17 cellular contexts compared by ENCODE assay signal in genomic region chr10:86023931-86024554, GRCh38.
DNase-seq lines count a peak whose midpoint lies in the region; ATAC-seq and TF ChIP-seq lines count a peak whose summit lies in the region.
"Had no signal": no experiment of that assay in that cellular context is flagged by ENCODE, and none has a peak within 500 bp of the region (broad histone marks: within the 10 kb centered on the region; RNA-seq: fewer than 3 reads in every experiment).

No MANE protein-coding gene starts in this region.

- H3K27me3 ChIP-seq in heart right ventricle (no peaks in the 10 kb centered on the region), neural cell (ENCODE audit: insufficient read depth, low read depth, low read length) (no peaks in the 10 kb centered on the region), upper lobe of right lung (no peaks in the 10 kb centered on the region), tibial nerve (no peaks in the 10 kb centered on the region)

- H3K36me3 Mint-ChIP-seq in brain = no peaks in the 10 kb centered on the region
- H3K36me3 Mint-ChIP-seq: CD4-positive, alpha-beta memory T cell had no signal

- H3K9me3 ChIP-seq in heart right ventricle = no peaks in the 10 kb centered on the region
- H3K9me3 ChIP-seq in neural cell (ENCODE audit: low read length) = no peaks in the 10 kb centered on the region
- no peaks in the 10 kb centered on the region for H3K9me3 ChIP-seq in upper lobe of right lung
- peaks cover 0 to 5% (median 0%) of the 10 kb centered on the region in 4 donors for H3K9me3 ChIP-seq in tibial nerve

- intact Hi-C loops in heart right ventricle (cut with DNase I) = no loop called here
- intact Hi-C loops in upper lobe of right lung (cut with DNase I) = no loop called here

- H4K20me1 ChIP-seq in neural cell (ENCODE audit: insufficient read depth) = no peaks in the 10 kb centered on the region

- no peaks in the 10 kb centered on the region for H3F3A ChIP-seq in neural cell (ENCODE audit: insufficient read depth, low read length, poor library complexity, severe bottlenecking)

- peak overlapping the region; percentile 17 for H3K9ac ChIP-seq in neural cell (ENCODE audit: low read length)

- H3K4me1 ChIP-seq in heart right ventricle (peaks cover 0 to 35% (median 12%) of the 10 kb centered on the region in 9 donors), upper lobe of right lung (no peaks in the 10 kb centered on the region), tibial nerve (no peaks in the 10 kb centered on the region)

- H3K9me3 Mint-ChIP-seq in brain = peaks cover 0 to 6% (median 0%) of the 10 kb centered on the region in 5 experiments
- H3K9me3 Mint-ChIP-seq: CD4-positive, alpha-beta memory T cell had no signal

- DNase-seq in heart right ventricle (peak in 1 of 2 donors; percentile 52), upper lobe of right lung (no peak), tibial nerve (ENCODE audit: low spot score in 2 of 2) (no peak), DMS53 treated with DMSO at 0.1 percent for 48 hours (lab: John Stamatoyannopoulos, UW; ENCODE audit: unreplicated experiment) (no peak)
- DNase-seq: CD4-positive, alpha-beta memory T cell; DMS79; KG1; NCI-H146; NCI-H2107; NCI-H2227 treated with DMSO at 0.1 percent for 48 hours; NCI-H524 had no signal

- peak overlapping the region in 4 of 5 experiments; percentile 32 to 73 (median 47) for H3K27ac Mint-ChIP-seq in brain
- H3K27ac Mint-ChIP-seq: B cell; CD4-positive, alpha-beta memory T cell had no signal

- no peaks in the 10 kb centered on the region for H3K79me2 ChIP-seq in neural cell (replicated peaks; ENCODE audit: insufficient read depth, low read length)

- H3K36me3 ChIP-seq in heart right ventricle = no peaks in the 10 kb centered on the region
- no peaks in the 10 kb centered on the region for H3K36me3 ChIP-seq in neural cell (ENCODE audit: insufficient read depth, low read length)
- no peaks in the 10 kb centered on the region for H3K36me3 ChIP-seq in upper lobe of right lung
- no peaks in the 10 kb centered on the region for H3K36me3 ChIP-seq in tibial nerve

- 14 to 28% methylated on average over 9 of the region's 9 CpGs for WGBS in heart right ventricle, 2 donors
- WGBS in tibial nerve, 2 donors = 73 to 81% methylated on average over 9 of the region's 9 CpGs

- TF ChIP-seq EP300 in neural cell (conservative IDR thresholded peaks at IDR 0.05; ENCODE audit: poor library complexity, severe bottlenecking) (peak; percentile 51), tibial nerve (IDR thresholded peaks at IDR 0.05) (no peak)

- no peaks in the 10 kb centered on the region for H3K9me2 ChIP-seq in neural cell (ENCODE audit: insufficient read depth, low read length)

- H3K4me2 ChIP-seq in neural cell (ENCODE audit: low read length) = peak overlapping the region; percentile 26

- ATAC-seq in heart right ventricle (peak; percentile 80 to 96 (median 92)), upper lobe of right lung (no peak), HG03442 (IDR thresholded peaks at IDR 0.05; ENCODE audit: unreplicated experiment) (no peak)
- ATAC-seq: HCT116 had no signal

- TF ChIP-seq CTCF in brain (conservative IDR thresholded peaks at IDR 0.05) = no peak
- TF ChIP-seq CTCF in heart right ventricle (IDR thresholded peaks at IDR 0.05) = no peak
- TF ChIP-seq CTCF in neural cell (IDR thresholded peaks at IDR 0.05; ENCODE audit: poor library complexity, severe bottlenecking) = no peak
- TF ChIP-seq CTCF in upper lobe of right lung (IDR thresholded peaks at IDR 0.05) = no peak
- no peak for TF ChIP-seq CTCF in tibial nerve (IDR thresholded peaks at IDR 0.05)

- H3K4me3 ChIP-seq in heart right ventricle = no peak overlapping the region
- peak overlapping the region; percentile 47 for H3K4me3 ChIP-seq in neural cell (ENCODE audit: low read length)
- no peak overlapping the region for H3K4me3 ChIP-seq in upper lobe of right lung
- no peak overlapping the region for H3K4me3 ChIP-seq in tibial nerve
- H3K4me3 ChIP-seq: SK-N-MC had no signal

- peak overlapping the region in 1 of 5 experiments; percentile 27 for H3K4me3 Mint-ChIP-seq in brain
- H3K4me3 Mint-ChIP-seq: B cell; CD4-positive, alpha-beta memory T cell had no signal

- no peaks in the 10 kb centered on the region for H3K27me3 Mint-ChIP-seq in brain

- H3K27ac ChIP-seq in heart right ventricle (peak overlapping the region in 6 of 10 donors; percentile 17 to 81 (median 66)), neural cell (ENCODE audit: low read length) (peak overlapping the region; percentile 69), upper lobe of right lung (no peak overlapping the region), tibial nerve (no peak overlapping the region)
- H3K27ac ChIP-seq: SK-N-MC had no signal

- no peak for TF ChIP-seq RAD21 in neural cell (conservative IDR thresholded peaks at IDR 0.05)

- H2AFZ ChIP-seq in neural cell (ENCODE audit: low read depth, low read length) = no peak overlapping the region

- H3K4me1 Mint-ChIP-seq in brain = peaks cover 22% of the 10 kb centered on the region
- H3K4me1 Mint-ChIP-seq: CD4-positive, alpha-beta memory T cell had no signal

- no peak for TF ChIP-seq POLR2A in tibial nerve (IDR thresholded peaks at IDR 0.05)

TF ChIP-seq in neural cell, 6 proteins besides CTCF, POLR2A, EP300 and RAD21:
- peak; percentile 14 for TF ChIP-seq MXI1 (conservative IDR thresholded peaks at IDR 0.05; ENCODE audit: poor library complexity, severe bottlenecking)
- no peak for TF ChIP-seq EZH2 (IDR thresholded peaks at IDR 0.05; ENCODE audit: borderline replicate concordance, insufficient read depth, low read length, poor library complexity, severe bottlenecking)
- no peak for TF ChIP-seq REST (IDR thresholded peaks at IDR 0.05; ENCODE audit: borderline replicate concordance)
- peak; percentile 52 for TF ChIP-seq POLR2AphosphoS5 (IDR thresholded peaks at IDR 0.05)
- TF ChIP-seq TAF1 (IDR thresholded peaks at IDR 0.05; ENCODE audit: low read depth) = no peak
- TF ChIP-seq SMC3 (conservative IDR thresholded peaks at IDR 0.05; ENCODE audit: poor library complexity) = no peak
TF ChIP-seq in neural cell: peak in this region for 2.

Comparison
In these comparisons a context has a peak if more than half of its experiments do, and no peak if none do; other contexts are left out.
1. ATAC-seq: peak in heart right ventricle (8 of 8); none in upper lobe of right lung (single experiment) and HG03442 (single experiment).
2. H3K27ac ChIP-seq: peak in heart right ventricle (6 of 10) and neural cell (single experiment); none in upper lobe of right lung (single experiment) and tibial nerve (0 of 4).